14 cellular contexts compared by ENCODE assay signal in genomic region chr12:93197067-93197593, GRCh38.
DNase-seq lines count a peak whose midpoint lies in the region; TF ChIP-seq lines count a peak whose summit lies in the region.
"Had no signal": no experiment of that assay in that cellular context is flagged by ENCODE, and none has a peak within 500 bp of the region (broad histone marks: within the 10 kb centered on the region; RNA-seq: fewer than 3 reads in every experiment).

No MANE protein-coding gene starts in this region.

- H4K20me1 ChIP-seq in GM23248 (ENCODE audit: insufficient read depth): no peaks in the 10 kb centered on the region

- H3K4me2 ChIP-seq in GM23248 (ENCODE audit: unreplicated experiment): peak overlapping the region; percentile 75

- DNase-seq in GM23248 (peak; percentile 83), SW480 (ENCODE audit: low spot score) (peak; percentile 9), foreskin fibroblast (peak; percentile 36 to 63), stromal cell of bone marrow (ENCODE audit: low read depth) (peak; percentile 70), G401 (ENCODE audit: low spot score) (no peak), NCI-H446 (lab: John Stamatoyannopoulos, UW) (no peak)
- DNase-seq in activated T-cell treated with anti-CD3 and anti-CD28 coated beads, Interleukin-2, amount 50 U/mL, for 1 hour: no peak
- DNase-seq: activated naive CD8-positive, alpha-beta T cell treated with anti-CD3 and anti-CD28 coated beads, Interleukin-2, amount 10 ng/mL, durations not matched to agents 7 days and 5 days; CD4-positive, alpha-beta T cell; cortex of kidney; H9; left cardiac atrium; naive thymus-derived CD8-positive, alpha-beta T cell; stimulated activated naive CD4-positive, alpha-beta T cell treated with Interleukin-2 at 50 U/mL for 16 hours had no signal

- no peaks in the 10 kb centered on the region for H3K9me3 ChIP-seq in GM23248 (ENCODE audit: low read depth)

- H3K27ac ChIP-seq in GM23248: peak overlapping the region; percentile 61

- H3K36me3 ChIP-seq in GM23248 (ENCODE audit: low read depth): no peaks in the 10 kb centered on the region

- H3K27me3 ChIP-seq in GM23248 (replicated peaks; ENCODE audit: insufficient read depth): no peaks in the 10 kb centered on the region

- 3 to 10% methylated on average over 1 of the region's 1 CpG for WGBS in GM23248 (ENCODE audit: low coverage in 1 of 2, low lambda C conversion rate in 2 of 2, missing lambda C conversion rate in 2 of 2), 2 experiments

- no peaks in the 10 kb centered on the region for H3K9me2 ChIP-seq in GM23248 (ENCODE audit: insufficient read depth)

- H3F3A ChIP-seq in GM23248 (ENCODE audit: insufficient read depth): peaks cover 33% of the 10 kb centered on the region

- no peak for TF ChIP-seq CTCF in foreskin fibroblast (IDR thresholded peaks at IDR 0.05; ENCODE audit: low read depth, low read length)

- peaks cover 33% of the 10 kb centered on the region for H3K4me1 ChIP-seq in GM23248 (ENCODE audit: insufficient read depth)

- no peak overlapping the region for H2AFZ ChIP-seq in GM23248

- H3K79me2 ChIP-seq in GM23248 (ENCODE audit: insufficient read depth): no peaks in the 10 kb centered on the region

- in situ Hi-C loops in GM23248 (cut with MboI) (no loop called here), G401 (cut with HindIII; ENCODE audit: low sequenced_read_pairs) (loop anchor here (10.0 kb wide), 1 partner anchor 62 kb away; no protein-coding TSS in a partner anchor)

- H3K9ac ChIP-seq in GM23248: peak overlapping the region; percentile 0; the same call in 1 of the 2 replicates

- H3K4me3 ChIP-seq in GM23248 (no peak overlapping the region; the same call in 1 of the 2 replicates), foreskin fibroblast (ENCODE audit: low read depth in 1 of 2, low read length in 2 of 2) (no peak overlapping the region)

Comparison
In these comparisons a context has a peak if more than half of its experiments do, and no peak if none do; other contexts are left out.
1. DNase-seq: peak in GM23248 (single experiment), SW480 (single experiment), foreskin fibroblast (2 of 2) and stromal cell of bone marrow (single experiment); none in G401 (single experiment), NCI-H446 (0 of 2) and activated T-cell treated with anti-CD3 and anti-CD28 coated beads, Interleukin-2, amount 50 U/mL, for 1 hour (single experiment).